ENCODE assay signal across 24 cellular contexts in genomic region chr2:92072461-92073035, GRCh38.
DNase-seq lines count a peak whose midpoint lies in the region; ATAC-seq, FAIRE-seq and TF ChIP-seq lines count a peak whose summit lies in the region.
"Had no signal": no experiment of that assay in that cellular context is flagged by ENCODE, and none has a peak within 500 bp of the region (broad histone marks: within the 10 kb centered on the region; RNA-seq: fewer than 3 reads in every experiment).

No MANE protein-coding gene starts in this region.

- H3K36me3 ChIP-seq in right atrium auricular region (no peaks in the 10 kb centered on the region), kidney (ENCODE audit: control insufficient read depth in 1 of 2, insufficient read depth in 2 of 2, low read length in 2 of 2) (no peaks in the 10 kb centered on the region)

- peak; percentile 28 for DNase-seq in Right ventricle myocardium inferior (ENCODE audit: missing footprints)
- no peak for DNase-seq in right atrium auricular region (ENCODE audit: low spot score)
- peak; percentile 45 for DNase-seq in kidney
- DNase-seq in retina = peak; percentile 5
- DNase-seq in activated CD4-positive, alpha-beta T cell treated with anti-CD3 and anti-CD28 coated beads, Interleukin-2, amount 50 U/mL, for 1 hour = no peak
- no peak for DNase-seq in activated naive CD8-positive, alpha-beta T cell treated with anti-CD3 and anti-CD28 coated beads for 36 hours
- DNase-seq in putamen (ENCODE audit: low spot score) = no peak
- no peak for DNase-seq in left lobe of liver (ENCODE audit: low spot score)
- DNase-seq: activated CD4-positive, alpha-beta T cell treated with anti-CD3 and anti-CD28 coated beads, Interleukin-2, amount 50 U/mL, for 48 hours; anterior cingulate cortex; CD4-positive, alpha-beta memory T cell; effector CD4-positive, alpha-beta T cell; kidney glomerular epithelial cell; mesenchymal stem cell; NCI-H1092 treated with DMSO at 0.1 percent for 48 hours; NCI-H187; NCI-H2171; NCI-H510A treated with DMSO at 0.1 percent for 48 hours; stimulated activated CD4-positive, alpha-beta T cell treated with anti-CD3 and anti-CD28 coated beads, Interleukin-2, amount 100 ng/mL, for 24 hours had no signal

- no peak for FAIRE-seq in kidney (lab: Jason Lieb, UNC)
- FAIRE-seq: bronchial epithelial cell had no signal

- no peaks in the 10 kb centered on the region for H3K9me3 ChIP-seq in right atrium auricular region
- H3K9me3 ChIP-seq in kidney (ENCODE audit: control insufficient read depth in 1 of 2, low read length in 2 of 2) = no peaks in the 10 kb centered on the region

- H3K4me3 ChIP-seq in right atrium auricular region = no peak overlapping the region
- no peak overlapping the region for H3K4me3 ChIP-seq in kidney (ENCODE audit: low read length in 2 of 2)
- H3K4me3 ChIP-seq: smooth muscle cell had no signal

- H3K4me3 Mint-ChIP-seq in activated naive CD8-positive, alpha-beta T cell treated with anti-CD3 and anti-CD28 coated beads for 36 hours = no peak overlapping the region
- H3K4me3 Mint-ChIP-seq: activated naive CD4-positive, alpha-beta T cell treated with anti-CD3 and anti-CD28 coated beads, Interleukin-2, amount 50 U/mL, for 24 hours; CD4-positive, alpha-beta memory T cell had no signal

- no peaks in the 10 kb centered on the region for H3K4me1 Mint-ChIP-seq in activated naive CD8-positive, alpha-beta T cell treated with anti-CD3 and anti-CD28 coated beads for 36 hours
- H3K4me1 Mint-ChIP-seq: activated naive CD4-positive, alpha-beta T cell treated with anti-CD3 and anti-CD28 coated beads, Interleukin-2, amount 50 U/mL, for 24 hours; CD4-positive, alpha-beta memory T cell had no signal

- H3K36me3 Mint-ChIP-seq in activated naive CD8-positive, alpha-beta T cell treated with anti-CD3 and anti-CD28 coated beads for 36 hours = peaks cover 4% of the 10 kb centered on the region
- H3K36me3 Mint-ChIP-seq: activated naive CD4-positive, alpha-beta T cell treated with anti-CD3 and anti-CD28 coated beads, Interleukin-2, amount 50 U/mL, for 24 hours; CD4-positive, alpha-beta memory T cell had no signal

- H3K4me1 ChIP-seq in right atrium auricular region = no peaks in the 10 kb centered on the region
- H3K4me1 ChIP-seq in kidney (ENCODE audit: control insufficient read depth in 1 of 2, insufficient read depth in 1 of 2, low read depth in 1 of 2, low read length in 2 of 2) = no peaks in the 10 kb centered on the region

- no peak overlapping the region for H3K27ac ChIP-seq in right atrium auricular region
- no peak overlapping the region for H3K27ac ChIP-seq in kidney (ENCODE audit: low read depth in 2 of 2, low read length in 2 of 2)

- intact Hi-C loops in Right ventricle myocardium inferior (cut with DNase I) = no loop called here
- intact Hi-C loops in kidney (cut with DNase I) = no loop called here

- TF ChIP-seq CTCF in right atrium auricular region (IDR thresholded peaks at IDR 0.05) (no peak), kidney (IDR thresholded peaks at IDR 0.05; ENCODE audit: borderline replicate concordance, extremely low read depth, insufficient read depth) (no peak)

- H3K9ac ChIP-seq in kidney (ENCODE audit: low read length in 2 of 2) = no peak overlapping the region

- H3K9me3 Mint-ChIP-seq in activated naive CD8-positive, alpha-beta T cell treated with anti-CD3 and anti-CD28 coated beads for 36 hours = peaks cover 2% of the 10 kb centered on the region
- H3K9me3 Mint-ChIP-seq: activated naive CD4-positive, alpha-beta T cell treated with anti-CD3 and anti-CD28 coated beads, Interleukin-2, amount 50 U/mL, for 24 hours had no signal

- no peaks in the 10 kb centered on the region for H3K27me3 ChIP-seq in right atrium auricular region

- peaks cover 21% of the 10 kb centered on the region for H3K27me3 Mint-ChIP-seq in activated naive CD8-positive, alpha-beta T cell treated with anti-CD3 and anti-CD28 coated beads for 36 hours
- H3K27me3 Mint-ChIP-seq: activated naive CD4-positive, alpha-beta T cell treated with anti-CD3 and anti-CD28 coated beads, Interleukin-2, amount 50 U/mL, for 24 hours; CD4-positive, alpha-beta memory T cell had no signal

- no peak for ATAC-seq in Right ventricle myocardium inferior
- no peak for ATAC-seq in left lobe of liver
- ATAC-seq: HCT116, Panc1 had no signal

- H3K27ac Mint-ChIP-seq in activated naive CD8-positive, alpha-beta T cell treated with anti-CD3 and anti-CD28 coated beads for 36 hours = no peak overlapping the region
- H3K27ac Mint-ChIP-seq: activated naive CD4-positive, alpha-beta T cell treated with anti-CD3 and anti-CD28 coated beads, Interleukin-2, amount 50 U/mL, for 24 hours; CD4-positive, alpha-beta memory T cell had no signal

Comparison
In these comparisons a context has a peak if more than half of its experiments do, and no peak if none do; other contexts are left out.
1. DNase-seq: peak in Right ventricle myocardium inferior (single experiment), kidney (single experiment) and retina (single experiment); none in right atrium auricular region (single experiment), activated CD4-positive, alpha-beta T cell treated with anti-CD3 and anti-CD28 coated beads, Interleukin-2, amount 50 U/mL, for 1 hour (single experiment), activated naive CD8-positive, alpha-beta T cell treated with anti-CD3 and anti-CD28 coated beads for 36 hours (single experiment), putamen (single experiment) and left lobe of liver (single experiment).